Comparison of ENCODE assay signal across 16 cellular contexts in the genomic region with DNA sequence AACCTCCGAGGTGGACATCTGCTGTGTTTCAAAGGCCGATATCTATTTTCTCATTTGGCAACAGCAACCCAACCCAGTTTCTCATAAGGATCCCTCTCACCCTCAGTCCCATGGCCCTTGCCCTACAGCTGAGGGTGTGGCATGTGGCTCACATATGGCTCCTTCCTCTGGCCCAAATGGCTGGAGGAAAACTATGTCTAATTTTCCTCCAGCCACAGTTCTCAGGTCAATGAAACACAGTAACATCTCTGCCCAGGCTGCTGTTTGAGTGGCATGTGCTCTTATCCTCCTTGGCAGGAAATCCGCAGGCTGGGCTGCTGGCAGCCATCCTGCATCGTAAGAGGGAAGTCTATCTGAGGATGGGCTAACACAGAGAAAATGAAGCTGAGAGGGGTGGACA. TPM values are rescaled to one million over a fixed set of nuclear protein-coding genes. Genes with fewer than 3 reads are reported as not detected.
DNase-seq lines count a peak whose midpoint lies in the region; ATAC-seq lines count a peak whose summit lies in the region.
"Had no signal": no experiment of that assay in that cellular context is flagged by ENCODE, and none has a peak within 500 bp of the region (broad histone marks: within the 10 kb centered on the region; RNA-seq: fewer than 3 reads in every experiment).

No MANE protein-coding gene starts in this region.

- no peaks in the 10 kb centered on the region for H3K9me3 ChIP-seq in BLaER1 treated with 17β-estradiol and CSF1 and Interleukin-3, amounts not matched to agents 10 nM and 100 nM (replicated peaks in 1 of 11)
- H3K9me3 ChIP-seq in adipocyte (ENCODE audit: control insufficient read depth, low read length): no peaks in the 10 kb centered on the region
- no peaks in the 10 kb centered on the region for H3K9me3 ChIP-seq in right cardiac atrium (ENCODE audit: control insufficient read depth, low read length)
- H3K9me3 ChIP-seq in skeletal muscle tissue (ENCODE audit: control insufficient read depth in 3 of 3, low read length in 3 of 3): no peaks in the 10 kb centered on the region
- H3K9me3 ChIP-seq: BE2C had no signal

- H3K36me3 ChIP-seq in BLaER1 treated with 17β-estradiol and CSF1 and Interleukin-3, amounts not matched to agents 10 nM and 100 nM: peaks cover 22 to 63% (median 41%) of the 10 kb centered on the region in 11 experiments
- H3K36me3 ChIP-seq in adipocyte (ENCODE audit: control insufficient read depth, insufficient read depth, low read length, severe bottlenecking): peaks cover 6% of the 10 kb centered on the region
- peaks cover 3 to 8% (median 5%) of the 10 kb centered on the region in 3 donors for H3K36me3 ChIP-seq in skeletal muscle tissue (ENCODE audit: control insufficient read depth in 3 of 3, insufficient read depth in 3 of 3, low read length in 3 of 3)

- H3K4me3 ChIP-seq in BLaER1 treated with 17β-estradiol and CSF1 and Interleukin-3, amounts not matched to agents 10 nM and 100 nM: no peak overlapping the region
- peak overlapping the region; percentile 66 for H3K4me3 ChIP-seq in adipocyte (ENCODE audit: low read length)
- H3K4me3 ChIP-seq in right cardiac atrium (ENCODE audit: low read length): no peak overlapping the region
- peak overlapping the region in 1 of 3 donors; percentile 35 for H3K4me3 ChIP-seq in skeletal muscle tissue (ENCODE audit: low read length in 3 of 3)

- ATAC-seq in right cardiac atrium (peak in 1 of 2 donors; percentile 28), T-cell (replicated peaks in 1 of 4) (no peak)
- ATAC-seq: activated naive CD8-positive, alpha-beta T cell treated with anti-CD3 and anti-CD28 coated beads, Interleukin-2, amount 50 U/mL, for 24 hours had no signal

- no peaks in the 10 kb centered on the region for H3K27me3 Mint-ChIP-seq in T-cell
- H3K27me3 Mint-ChIP-seq: activated naive CD8-positive, alpha-beta T cell treated with anti-CD3 and anti-CD28 coated beads, Interleukin-2, amount 50 U/mL, for 24 hours had no signal

- CTCF ChIA-PET in T-cell (lab: Charles Lee): no interaction called here

- no peak overlapping the region for H3K4me3 Mint-ChIP-seq in T-cell
- H3K4me3 Mint-ChIP-seq: activated naive CD8-positive, alpha-beta T cell treated with anti-CD3 and anti-CD28 coated beads, Interleukin-2, amount 50 U/mL, for 24 hours; T-helper 1 cell treated with Interleukin-12 subunit alpha and Interleukin-12 subunit beta and Interleukin-4 antibody, amounts not matched to agents 30 μg/mL and 1 μg/mL, for 36 hours had no signal

- peak overlapping the region in 3 of 11 experiments; percentile 8 to 52 (median 51); a peak in 3 of 22 replicates for H3K4me2 ChIP-seq in BLaER1 treated with 17β-estradiol and CSF1 and Interleukin-3, amounts not matched to agents 10 nM and 100 nM

- peaks cover 50% of the 10 kb centered on the region for H3K36me3 Mint-ChIP-seq in T-cell

- H3K4me1 ChIP-seq in BLaER1 treated with 17β-estradiol and CSF1 and Interleukin-3, amounts not matched to agents 10 nM and 100 nM: peaks cover 35 to 60% (median 39%) of the 10 kb centered on the region in 10 experiments
- H3K4me1 ChIP-seq in adipocyte (ENCODE audit: control insufficient read depth, insufficient read depth, low read length) (peaks cover 73% of the 10 kb centered on the region), right cardiac atrium (ENCODE audit: control insufficient read depth, insufficient read depth, low read length) (peaks cover 22% of the 10 kb centered on the region), skeletal muscle tissue (ENCODE audit: control insufficient read depth in 3 of 3, insufficient read depth in 3 of 3, low read length in 3 of 3) (peaks cover 64 to 65% (median 64%) of the 10 kb centered on the region in 3 donors)

- peak overlapping the region in 1 of 2 donors; percentile 17 for H3K27ac Mint-ChIP-seq in T-cell
- H3K27ac Mint-ChIP-seq: activated naive CD8-positive, alpha-beta T cell treated with anti-CD3 and anti-CD28 coated beads, Interleukin-2, amount 50 U/mL, for 24 hours; T-helper 1 cell treated with Interleukin-12 subunit alpha and Interleukin-12 subunit beta and Interleukin-4 antibody, amounts not matched to agents 30 μg/mL and 1 μg/mL, for 36 hours had no signal

- H4K20me1 ChIP-seq in BLaER1 treated with 17β-estradiol and CSF1 and Interleukin-3, amounts not matched to agents 10 nM and 100 nM: 0 out of 22 replicates have a peak, but pooled peaks cover 0 to 3% (median 0%) of the 10 kb centered on the region in 11 experiments

- no peaks in the 10 kb centered on the region for H3K27me3 ChIP-seq in BLaER1 treated with 17β-estradiol and CSF1 and Interleukin-3, amounts not matched to agents 10 nM and 100 nM
- H3K27me3 ChIP-seq in adipocyte (replicated peaks; ENCODE audit: control insufficient read depth, insufficient read depth, low read length): no peaks in the 10 kb centered on the region
- no peaks in the 10 kb centered on the region for H3K27me3 ChIP-seq in right cardiac atrium (ENCODE audit: control insufficient read depth, insufficient read depth)
- H3K27me3 ChIP-seq in skeletal muscle tissue (ENCODE audit: control insufficient read depth in 3 of 3, insufficient read depth in 3 of 3, low read length in 3 of 3): no peaks in the 10 kb centered on the region
- H3K27me3 ChIP-seq: BE2C had no signal

- peak overlapping the region in 6 of 11 experiments; percentile 8 to 45 (median 28); a peak in 6 of 22 replicates for H3K9ac ChIP-seq in BLaER1 treated with 17β-estradiol and CSF1 and Interleukin-3, amounts not matched to agents 10 nM and 100 nM
- peak overlapping the region; percentile 95 for H3K9ac ChIP-seq in adipocyte (ENCODE audit: low read length)
- H3K9ac ChIP-seq in skeletal muscle tissue (ENCODE audit: low read depth in 1 of 3, low read length in 3 of 3): peak overlapping the region; percentile 41 to 75 (median 65)

- H3K9me3 Mint-ChIP-seq in T-cell: no peaks in the 10 kb centered on the region
- H3K9me3 Mint-ChIP-seq: activated naive CD8-positive, alpha-beta T cell treated with anti-CD3 and anti-CD28 coated beads, Interleukin-2, amount 50 U/mL, for 24 hours; T-helper 1 cell treated with Interleukin-12 subunit alpha and Interleukin-12 subunit beta and Interleukin-4 antibody, amounts not matched to agents 30 μg/mL and 1 μg/mL, for 36 hours had no signal

- POLR2A ChIA-PET in T-cell (lab: Charles Lee): no interaction called here

- WGBS in right cardiac atrium: 26% methylated on average over 4 of the region's 4 CpGs

- H3K27ac ChIP-seq in BLaER1 treated with 17β-estradiol and CSF1 and Interleukin-3, amounts not matched to agents 10 nM and 100 nM: peak overlapping the region in 7 of 11 experiments; percentile 1 to 37 (median 16); a peak in 4 of 22 replicates
- H3K27ac ChIP-seq in right cardiac atrium (ENCODE audit: low read length): peak overlapping the region; percentile 93
- H3K27ac ChIP-seq in skeletal muscle tissue (ENCODE audit: low read depth, low read length): peak overlapping the region; percentile 94

- DNase-seq in adipocyte (ENCODE audit: low read depth) (no peak), right cardiac atrium (peak; percentile 70 to 86 (median 85)), T-cell (no peak), putamen (ENCODE audit: low spot score) (no peak), OCI-M2 (lab: John Stamatoyannopoulos, UW; ENCODE audit: unreplicated experiment) (no peak), COLO668 (lab: John Stamatoyannopoulos, UW; ENCODE audit: unreplicated experiment) (no peak)
- DNase-seq: activated naive CD8-positive, alpha-beta T cell treated with anti-CD3 and anti-CD28 coated beads, Interleukin-2, amount 50 U/mL, for 24 hours; BE2C; effector CD4-positive, alpha-beta T cell; hippocampal formation; Karpas-422; NCI-H2107; retina had no signal

- peaks cover 0 to 13% (median 11%) of the 10 kb centered on the region in 3 donors for H3K4me1 Mint-ChIP-seq in T-cell

- intact Hi-C loops in right cardiac atrium (cut with DNase I): loop anchor here in 1 of 4 donors (2.0 to 10.0 kb wide), 2 partner anchors 65 to 131 kb away; no protein-coding TSS in a partner anchor

RNA-seq across cellular contexts. Expression of gene SERPINF1, which starts 24.1 kb away (rescaled TPM):
- total RNA-seq in right cardiac atrium: 100 to 1,000 TPM; 160 to 288 (median 264) TPM
- polyA plus RNA-seq in right cardiac atrium: 215 TPM
- total RNA-seq in skeletal muscle tissue: 328 TPM
- total RNA-seq in T-cell: 1 to 10 TPM in 4 of 5 donors, under 1 TPM in 1; 0.68 to 8.9 (median 4.4) TPM

RNA-seq across cellular contexts. Expression of gene SERPINF2, which starts 43.3 kb away (rescaled TPM):
- 1 to 10 TPM in 3 of 4 donors, under 1 TPM in 1; 0.45 to 2.1 (median 1.2) TPM for total RNA-seq in right cardiac atrium
- 1.1 TPM for polyA plus RNA-seq in right cardiac atrium
- not detected for total RNA-seq in skeletal muscle tissue
- 1 to 10 TPM in 4 of 5 donors, under 1 TPM in 1; 0.86 to 2.9 (median 1.4) TPM for total RNA-seq in T-cell

RNA-seq across cellular contexts. Expression of gene SMYD4, which starts 43.8 kb away (rescaled TPM):
- total RNA-seq in right cardiac atrium (10 to 100 TPM; 10.3 to 14.6 (median 11.4) TPM), skeletal muscle tissue (8.4 TPM), T-cell (10 to 100 TPM; 24.4 to 42.7 (median 38.5) TPM)
- 6.5 TPM for polyA plus RNA-seq in right cardiac atrium

RNA-seq across cellular contexts. Expression of gene RPA1, which starts 43.9 kb away (rescaled TPM):
- total RNA-seq in right cardiac atrium (100 to 1,000 TPM in 1 of 4 donors, 10 to 100 TPM in 3; 68.1 to 103 (median 81.6) TPM), skeletal muscle tissue (26.1 TPM), T-cell (100 to 1,000 TPM in 3 of 5 donors, 10 to 100 TPM in 2; 78.9 to 124 (median 107) TPM)
- polyA plus RNA-seq in right cardiac atrium: 28.0 TPM

Comparison
In these comparisons a context has a peak if more than half of its experiments do, and no peak if none do; other contexts are left out.
1. H3K27ac ChIP-seq: peak in every context shown above with its lines; median percentile 94 in skeletal muscle tissue; 93 in right cardiac atrium; 16 in BLaER1 treated with 17β-estradiol and CSF1 and Interleukin-3, amounts not matched to agents 10 nM and 100 nM.
2. H3K9ac ChIP-seq: peak in every context shown above with its lines; median percentile 95 in adipocyte; 65 in skeletal muscle tissue; 28 in BLaER1 treated with 17β-estradiol and CSF1 and Interleukin-3, amounts not matched to agents 10 nM and 100 nM.
3. DNase-seq: peak in right cardiac atrium (3 of 3); none in adipocyte (single experiment), T-cell (0 of 34), putamen (single experiment), OCI-M2 (single experiment) and COLO668 (single experiment).
4. RNA of gene SERPINF1, which starts 24.1 kb away (total RNA-seq): 328 TPM in skeletal muscle tissue (single experiment) and 160 to 288 TPM in right cardiac atrium; 0.68 to 8.9 TPM in T-cell; every median in the first group is over 10 times any median in the second.